16 cellular contexts compared by ENCODE assay signal in the genomic region with DNA sequence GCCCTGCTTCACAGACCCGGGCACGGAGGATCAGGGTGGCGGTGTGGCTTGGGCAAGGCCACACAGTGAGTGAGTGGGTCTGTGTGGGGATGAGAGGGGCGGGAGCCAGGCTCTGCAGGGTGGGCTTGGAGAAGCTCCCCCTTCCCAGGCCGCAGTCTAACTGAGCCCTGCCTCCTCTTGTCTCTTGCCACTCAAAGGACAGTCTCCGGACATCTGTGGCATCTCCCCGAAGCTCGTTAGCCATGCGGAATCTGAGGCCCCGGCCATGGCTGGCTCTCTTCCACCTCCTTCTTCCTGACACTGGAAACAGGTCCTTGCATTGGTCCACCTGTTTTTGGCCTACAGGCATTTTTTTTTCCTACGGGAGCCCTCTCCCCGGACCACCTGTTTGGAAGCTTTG. TPM values are rescaled to one million over a fixed set of nuclear protein-coding genes. Genes with fewer than 3 reads are reported as not detected.
DNase-seq lines count a peak whose midpoint lies in the region; ATAC-seq and TF ChIP-seq lines count a peak whose summit lies in the region.
"Had no signal": no experiment of that assay in that cellular context is flagged by ENCODE, and none has a peak within 500 bp of the region (broad histone marks: within the 10 kb centered on the region; RNA-seq: fewer than 3 reads in every experiment).

No MANE protein-coding gene starts in this region.

- peaks cover 4% of the 10 kb centered on the region; the same call in 1 of the 2 replicates for H4K20me1 ChIP-seq in GM23338 (replicated peaks; ENCODE audit: insufficient read depth)

- no peaks in the 10 kb centered on the region for H3K9me2 ChIP-seq in GM23338 (ENCODE audit: insufficient read depth)

- H3K4me1 ChIP-seq in heart right ventricle = peaks cover 3 to 20% (median 14%) of the 10 kb centered on the region in 9 donors
- H3K4me1 ChIP-seq in GM23338 (ENCODE audit: insufficient read depth) = peaks cover 33% of the 10 kb centered on the region
- peaks cover 18 to 20% of the 10 kb centered on the region in 2 experiments for H3K4me1 ChIP-seq in neutrophil (ENCODE audit: control insufficient read depth in 1 of 2, insufficient read depth in 1 of 2, low read depth in 1 of 2, low read length in 1 of 2)
- H3K4me1 ChIP-seq: HAP-1 had no signal

- no peaks in the 10 kb centered on the region for H3K36me3 Mint-ChIP-seq in GM23338 (ENCODE audit: low read depth)
- H3K36me3 Mint-ChIP-seq in effector memory CD8-positive, alpha-beta T cell (ENCODE audit: insufficient read depth) = peaks cover 46% of the 10 kb centered on the region

- H3K4me2 ChIP-seq in GM23338 = no peak overlapping the region

- H3K27me3 Mint-ChIP-seq in GM23338 (ENCODE audit: insufficient read depth, low read depth, poor library complexity) = peaks cover 18% of the 10 kb centered on the region
- no peaks in the 10 kb centered on the region for H3K27me3 Mint-ChIP-seq in effector memory CD8-positive, alpha-beta T cell

- no peak overlapping the region for H3K4me3 ChIP-seq in heart right ventricle
- H3K4me3 ChIP-seq in GM23338 = no peak overlapping the region
- H3K4me3 ChIP-seq in neutrophil (ENCODE audit: low read depth in 1 of 2, low read length in 1 of 2) = no peak overlapping the region
- H3K4me3 ChIP-seq: HAP-1 had no signal

- intact Hi-C loops in heart right ventricle (cut with DNase I) (loop anchor here in 1 of 10 donors (2.0 kb wide), 1 partner anchor 56 kb away; no protein-coding TSS in a partner anchor), cardiac septum (cut with DNase I) (no loop called here)

- H3K9me3 ChIP-seq in heart right ventricle (no peaks in the 10 kb centered on the region), neutrophil (no peaks in the 10 kb centered on the region)
- H3K9me3 ChIP-seq: HAP-1 had no signal

- H3F3A ChIP-seq in GM23338 (replicated peaks; ENCODE audit: low read depth) = peaks cover 14% of the 10 kb centered on the region; the same call in 1 of the 2 replicates

- H3K9me3 Mint-ChIP-seq in GM23338 = no peaks in the 10 kb centered on the region
- no peaks in the 10 kb centered on the region for H3K9me3 Mint-ChIP-seq in effector memory CD8-positive, alpha-beta T cell
- H3K9me3 Mint-ChIP-seq: CD8-positive, alpha-beta T cell had no signal

- H2AFZ ChIP-seq in GM23338 = no peak overlapping the region

- H3K27me3 ChIP-seq in heart right ventricle (no peaks in the 10 kb centered on the region), GM23338 (ENCODE audit: insufficient read depth) (no peaks in the 10 kb centered on the region), neutrophil (no peaks in the 10 kb centered on the region)

- DNase-seq in heart right ventricle (no peak), cardiac septum (ENCODE audit: low spot score) (no peak), GM23338 (ENCODE audit: low spot score) (no peak), NCI-H82 treated with DMSO at 0.1 percent for 48 hours (lab: John Stamatoyannopoulos, UW; ENCODE audit: unreplicated experiment) (no peak)
- no peak for DNase-seq in effector memory CD8-positive, alpha-beta T cell
- no peak for DNase-seq in activated CD4-positive, alpha-beta T cell treated with anti-CD3 and anti-CD28 coated beads for 1 hour
- no peak for DNase-seq in activated T-cell treated with anti-CD3 and anti-CD28 coated beads, Interleukin-2, amount 50 U/mL, for 1 hour
- DNase-seq: CD8-positive, alpha-beta T cell; NCI-H187 treated with DMSO at 0.1 percent for 48 hours; NCI-H69; PC-3 had no signal

- H3K4me3 Mint-ChIP-seq in GM23338 = no peak overlapping the region
- H3K4me3 Mint-ChIP-seq in effector memory CD8-positive, alpha-beta T cell = no peak overlapping the region
- H3K4me3 Mint-ChIP-seq: CD8-positive, alpha-beta T cell had no signal

- WGBS in heart right ventricle, 2 donors = 61 to 73% methylated on average over 12 of the region's 12 CpGs

- no peak overlapping the region for H3K27ac Mint-ChIP-seq in GM23338
- H3K27ac Mint-ChIP-seq in effector memory CD8-positive, alpha-beta T cell = peak overlapping the region; percentile 77 to 81

- H3K79me2 ChIP-seq in GM23338 (replicated peaks; ENCODE audit: insufficient read depth) = peaks cover 5% of the 10 kb centered on the region; the same call in 1 of the 2 replicates

- peaks cover 0 to 18% (median 0%) of the 10 kb centered on the region in 9 donors for H3K36me3 ChIP-seq in heart right ventricle
- no peaks in the 10 kb centered on the region for H3K36me3 ChIP-seq in GM23338 (ENCODE audit: insufficient read depth)
- H3K36me3 ChIP-seq in neutrophil = peaks cover 78% of the 10 kb centered on the region
- H3K36me3 ChIP-seq: HAP-1 had no signal

- H3K4me1 Mint-ChIP-seq in GM23338 = peaks cover 43% of the 10 kb centered on the region
- H3K4me1 Mint-ChIP-seq in effector memory CD8-positive, alpha-beta T cell (ENCODE audit: low read depth in 2 of 2) = peaks cover 31 to 35% of the 10 kb centered on the region in 2 donors

- peak in 1 of 8 donors; percentile 48 for ATAC-seq in heart right ventricle
- ATAC-seq in GM23338 = no peak
- no peak for ATAC-seq in effector memory CD8-positive, alpha-beta T cell (replicated peaks)
- ATAC-seq: CD8-positive, alpha-beta T cell; PC-3 had no signal

- H3K27ac ChIP-seq in heart right ventricle (peak overlapping the region in 7 of 10 donors; percentile 5 to 67 (median 55)), GM23338 (ENCODE audit: low read depth) (peak overlapping the region; percentile 39; the same call in 1 of the 2 replicates), neutrophil (peak overlapping the region; percentile 43)
- H3K27ac ChIP-seq: RWPE1 had no signal

- TF ChIP-seq CTCF in heart right ventricle (IDR thresholded peaks at IDR 0.05) = no peak
- no peak for TF ChIP-seq CTCF in GM23338 (conservative IDR thresholded peaks at IDR 0.05; ENCODE audit: low read depth in 2 of 2)
- no peak for TF ChIP-seq CTCF in neutrophil (IDR thresholded peaks at IDR 0.05)

TF ChIP-seq in GM23338, 12 proteins besides CTCF, POLR2A, EP300 and RAD21:
- TF ChIP-seq STAT1 (IDR thresholded peaks at IDR 0.05; ENCODE audit: unreplicated experiment) = no peak
- TF ChIP-seq, protein P1, sequence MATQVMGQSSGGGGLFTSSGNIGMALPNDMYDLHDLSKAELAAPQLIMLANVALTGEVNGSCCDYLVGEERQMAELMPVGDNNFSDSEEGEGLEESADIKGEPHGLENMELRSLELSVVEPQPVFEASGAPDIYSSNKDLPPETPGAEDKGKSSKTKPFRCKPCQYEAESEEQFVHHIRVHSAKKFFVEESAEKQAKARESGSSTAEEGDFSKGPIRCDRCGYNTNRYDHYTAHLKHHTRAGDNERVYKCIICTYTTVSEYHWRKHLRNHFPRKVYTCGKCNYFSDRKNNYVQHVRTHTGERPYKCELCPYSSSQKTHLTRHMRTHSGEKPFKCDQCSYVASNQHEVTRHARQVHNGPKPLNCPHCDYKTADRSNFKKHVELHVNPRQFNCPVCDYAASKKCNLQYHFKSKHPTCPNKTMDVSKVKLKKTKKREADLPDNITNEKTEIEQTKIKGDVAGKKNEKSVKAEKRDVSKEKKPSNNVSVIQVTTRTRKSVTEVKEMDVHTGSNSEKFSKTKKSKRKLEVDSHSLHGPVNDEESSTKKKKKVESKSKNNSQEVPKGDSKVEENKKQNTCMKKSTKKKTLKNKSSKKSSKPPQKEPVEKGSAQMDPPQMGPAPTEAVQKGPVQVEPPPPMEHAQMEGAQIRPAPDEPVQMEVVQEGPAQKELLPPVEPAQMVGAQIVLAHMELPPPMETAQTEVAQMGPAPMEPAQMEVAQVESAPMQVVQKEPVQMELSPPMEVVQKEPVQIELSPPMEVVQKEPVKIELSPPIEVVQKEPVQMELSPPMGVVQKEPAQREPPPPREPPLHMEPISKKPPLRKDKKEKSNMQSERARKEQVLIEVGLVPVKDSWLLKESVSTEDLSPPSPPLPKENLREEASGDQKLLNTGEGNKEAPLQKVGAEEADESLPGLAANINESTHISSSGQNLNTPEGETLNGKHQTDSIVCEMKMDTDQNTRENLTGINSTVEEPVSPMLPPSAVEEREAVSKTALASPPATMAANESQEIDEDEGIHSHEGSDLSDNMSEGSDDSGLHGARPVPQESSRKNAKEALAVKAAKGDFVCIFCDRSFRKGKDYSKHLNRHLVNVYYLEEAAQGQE (IDR thresholded peaks at IDR 0.05; ENCODE audit: unreplicated experiment) = no peak
- no peak for TF ChIP-seq EZH2phosphoT487 (IDR thresholded peaks at IDR 0.05; ENCODE audit: unreplicated experiment)
- no peak for TF ChIP-seq ZNF114 (CRISPR knock-in tag; IDR thresholded peaks at IDR 0.05)
- TF ChIP-seq JUNB (IDR thresholded peaks at IDR 0.05; ENCODE audit: unreplicated experiment) = no peak

RNA-seq across cellular contexts. Expression of a gene that starts 9.3 kb away (rescaled TPM):
- total RNA-seq in heart right ventricle = 10 to 100 TPM in 1 of 10 donors, 1 to 10 TPM in 9; 4.3 to 10.2 (median 5.7) TPM
- polyA plus RNA-seq in heart right ventricle = 10 to 100 TPM; 10.2 to 11.0 TPM
- 8.9 TPM for total RNA-seq in cardiac septum
- 32.6 and 35.2 TPM in 2 replicates for total RNA-seq in GM23338 (2014; rRNA removed; shearing (Covaris generic))
- polyA plus RNA-seq in GM23338 (2016; fragmentation: Nextera tagmentation; extraction: Ambion mirVana) = 8.2 and 9.6 TPM in 2 replicates
- total RNA-seq: HT1080 had no signal

RNA-seq across cellular contexts. Expression of a gene that starts 38.7 kb away (rescaled TPM):
- 1 to 10 TPM in 4 of 10 donors, under 1 TPM in 6; 0.27 to 2.6 (median 0.49) TPM for total RNA-seq in heart right ventricle
- polyA plus RNA-seq in heart right ventricle = under 1 TPM; 0.37 to 0.99 TPM
- total RNA-seq in cardiac septum = 5.1 TPM
- total RNA-seq in GM23338 (2014; rRNA removed; shearing (Covaris generic)) = 0.19 and 2.2 TPM in 2 replicates
- 0.17 and 0.31 TPM in 2 replicates for polyA plus RNA-seq in GM23338 (2016; fragmentation: Nextera tagmentation; extraction: Ambion mirVana)
- total RNA-seq: HT1080, PC-3, SK-MEL-5 had no signal
